1 cellular context compared by ENCODE assay signal in genomic region chr14:93971635-93972027, GRCh38.
TF ChIP-seq lines count a peak whose summit lies in the region.

No MANE protein-coding gene starts in this region.

TF ChIP-seq in GM12878, 131 proteins besides CTCF, POLR2A, EP300 and RAD21:
- 0 out of 2 replicates have a peak, but pooled peaks have one; percentile 10 for TF ChIP-seq RCOR1 (conservative IDR thresholded peaks at IDR 0.05; ENCODE audit: low read depth, low read length)
- TF ChIP-seq PAX8 (IDR thresholded peaks at IDR 0.05) = no peak
- no peak for TF ChIP-seq EGR1 (IDR thresholded peaks at IDR 0.05; ENCODE audit: borderline replicate concordance in 1 of 2, low read depth in 2 of 2, low read length in 2 of 2)
- TF ChIP-seq SIX5 (IDR thresholded peaks at IDR 0.05; ENCODE audit: low read depth, low read length, severe bottlenecking) = no peak
- TF ChIP-seq YY1 (IDR thresholded peaks at IDR 0.05; ENCODE audit: low read depth, low read length) = no peak
- no peak for TF ChIP-seq KLF5 (IDR thresholded peaks at IDR 0.05; ENCODE audit: partially characterized antibody)
- no peak for TF ChIP-seq ZBED1 (IDR thresholded peaks at IDR 0.05; ENCODE audit: borderline replicate concordance)
- peak; percentile 82 for TF ChIP-seq PKNOX1 (IDR thresholded peaks at IDR 0.05)
- TF ChIP-seq, protein P1, sequence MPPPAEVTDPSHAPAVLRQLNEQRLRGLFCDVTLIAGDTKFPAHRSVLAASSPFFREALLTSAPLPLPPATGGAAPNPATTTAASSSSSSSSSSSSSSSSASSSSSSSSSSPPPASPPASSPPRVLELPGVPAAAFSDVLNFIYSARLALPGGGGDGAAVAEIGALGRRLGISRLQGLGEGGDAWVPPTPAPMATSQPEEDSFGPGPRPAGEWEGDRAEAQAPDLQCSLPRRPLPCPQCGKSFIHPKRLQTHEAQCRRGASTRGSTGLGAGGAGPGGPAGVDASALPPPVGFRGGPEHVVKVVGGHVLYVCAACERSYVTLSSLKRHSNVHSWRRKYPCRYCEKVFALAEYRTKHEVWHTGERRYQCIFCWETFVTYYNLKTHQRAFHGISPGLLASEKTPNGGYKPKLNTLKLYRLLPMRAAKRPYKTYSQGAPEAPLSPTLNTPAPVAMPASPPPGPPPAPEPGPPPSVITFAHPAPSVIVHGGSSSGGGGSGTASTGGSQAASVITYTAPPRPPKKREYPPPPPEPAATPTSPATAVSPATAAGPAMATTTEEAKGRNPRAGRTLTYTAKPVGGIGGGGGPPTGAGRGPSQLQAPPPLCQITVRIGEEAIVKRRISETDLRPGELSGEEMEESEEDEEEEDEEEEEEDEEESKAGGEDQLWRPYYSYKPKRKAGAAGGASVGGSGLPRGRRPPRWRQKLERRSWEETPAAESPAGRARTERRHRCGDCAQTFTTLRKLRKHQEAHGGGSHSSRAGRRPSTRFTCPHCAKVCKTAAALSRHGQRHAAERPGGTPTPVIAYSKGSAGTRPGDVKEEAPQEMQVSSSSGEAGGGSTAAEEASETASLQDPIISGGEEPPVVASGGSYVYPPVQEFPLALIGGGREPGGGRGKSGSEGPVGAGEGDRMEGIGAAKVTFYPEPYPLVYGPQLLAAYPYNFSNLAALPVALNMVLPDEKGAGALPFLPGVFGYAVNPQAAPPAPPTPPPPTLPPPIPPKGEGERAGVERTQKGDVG (CRISPR knock-in tag; IDR thresholded peaks at IDR 0.05) = 0 out of 2 replicates have a peak, but pooled peaks have one; percentile 18
- no peak for TF ChIP-seq TBL1XR1 (IDR thresholded peaks at IDR 0.05; ENCODE audit: low read depth, low read length)
- no peak for TF ChIP-seq GABPA (IDR thresholded peaks at IDR 0.05; ENCODE audit: low read depth)
- TF ChIP-seq NR2C2 (IDR thresholded peaks at IDR 0.05; ENCODE audit: borderline replicate concordance, control insufficient read depth, insufficient read length, low read depth) = no peak
- TF ChIP-seq E4F1 (IDR thresholded peaks at IDR 0.05; ENCODE audit: borderline replicate concordance, partially characterized antibody) = no peak
- no peak for TF ChIP-seq SRF (IDR thresholded peaks at IDR 0.05; ENCODE audit: low read depth in 2 of 2, low read length in 2 of 2)
- no peak for TF ChIP-seq ETV6 (conservative IDR thresholded peaks at IDR 0.05 in 1 of 2, IDR thresholded peaks at IDR 0.05 in 1 of 2; ENCODE audit: borderline replicate concordance in 1 of 2, low read depth in 1 of 2)
- TF ChIP-seq, protein P2, sequence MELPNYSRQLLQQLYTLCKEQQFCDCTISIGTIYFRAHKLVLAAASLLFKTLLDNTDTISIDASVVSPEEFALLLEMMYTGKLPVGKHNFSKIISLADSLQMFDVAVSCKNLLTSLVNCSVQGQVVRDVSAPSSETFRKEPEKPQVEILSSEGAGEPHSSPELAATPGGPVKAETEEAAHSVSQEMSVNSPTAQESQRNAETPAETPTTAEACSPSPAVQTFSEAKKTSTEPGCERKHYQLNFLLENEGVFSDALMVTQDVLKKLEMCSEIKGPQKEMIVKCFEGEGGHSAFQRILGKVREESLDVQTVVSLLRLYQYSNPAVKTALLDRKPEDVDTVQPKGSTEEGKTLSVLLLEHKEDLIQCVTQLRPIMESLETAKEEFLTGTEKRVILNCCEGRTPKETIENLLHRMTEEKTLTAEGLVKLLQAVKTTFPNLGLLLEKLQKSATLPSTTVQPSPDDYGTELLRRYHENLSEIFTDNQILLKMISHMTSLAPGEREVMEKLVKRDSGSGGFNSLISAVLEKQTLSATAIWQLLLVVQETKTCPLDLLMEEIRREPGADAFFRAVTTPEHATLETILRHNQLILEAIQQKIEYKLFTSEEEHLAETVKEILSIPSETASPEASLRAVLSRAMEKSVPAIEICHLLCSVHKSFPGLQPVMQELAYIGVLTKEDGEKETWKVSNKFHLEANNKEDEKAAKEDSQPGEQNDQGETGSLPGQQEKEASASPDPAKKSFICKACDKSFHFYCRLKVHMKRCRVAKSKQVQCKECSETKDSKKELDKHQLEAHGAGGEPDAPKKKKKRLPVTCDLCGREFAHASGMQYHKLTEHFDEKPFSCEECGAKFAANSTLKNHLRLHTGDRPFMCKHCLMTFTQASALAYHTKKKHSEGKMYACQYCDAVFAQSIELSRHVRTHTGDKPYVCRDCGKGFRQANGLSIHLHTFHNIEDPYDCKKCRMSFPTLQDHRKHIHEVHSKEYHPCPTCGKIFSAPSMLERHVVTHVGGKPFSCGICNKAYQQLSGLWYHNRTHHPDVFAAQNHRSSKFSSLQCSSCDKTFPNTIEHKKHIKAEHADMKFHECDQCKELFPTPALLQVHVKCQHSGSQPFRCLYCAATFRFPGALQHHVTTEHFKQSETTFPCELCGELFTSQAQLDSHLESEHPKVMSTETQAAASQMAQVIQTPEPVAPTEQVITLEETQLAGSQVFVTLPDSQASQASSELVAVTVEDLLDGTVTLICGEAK (IDR thresholded peaks at IDR 0.05; ENCODE audit: borderline replicate concordance) = no peak
- TF ChIP-seq NFIC (IDR thresholded peaks at IDR 0.05; ENCODE audit: low read depth, low read length) = no peak
- TF ChIP-seq CHD4 (IDR thresholded peaks at IDR 0.05) = no peak
- TF ChIP-seq MTA2 (IDR thresholded peaks at IDR 0.05; ENCODE audit: low read depth) = no peak
- TF ChIP-seq BCLAF1 (IDR thresholded peaks at IDR 0.05) = no peak
- no peak for TF ChIP-seq IRF4 (IDR thresholded peaks at IDR 0.05; ENCODE audit: low read depth, low read length)
